In genomic region chr15:89358755-89359439, GRCh38 we compare ENCODE assay signal across 9 cellular contexts. TPM values are rescaled to one million over a fixed set of nuclear protein-coding genes. Genes with fewer than 3 reads are reported as not detected.
DNase-seq lines count a peak whose midpoint lies in the region; ATAC-seq, FAIRE-seq and TF ChIP-seq lines count a peak whose summit lies in the region.
"Had no signal": no experiment of that assay in that cellular context is flagged by ENCODE, and none has a peak within 500 bp of the region (broad histone marks: within the 10 kb centered on the region; RNA-seq: fewer than 3 reads in every experiment).

No MANE protein-coding gene starts in this region.

- peaks cover 8% of the 10 kb centered on the region for H4K20me1 ChIP-seq in HepG2 (ENCODE audit: insufficient read depth, low read length)

- no peak overlapping the region for H3K27ac ChIP-seq in coronary artery
- no peak overlapping the region for H3K27ac ChIP-seq in HepG2 (ENCODE audit: extremely low read length, insufficient read depth, low read length)

- POLR2A ChIA-PET in HepG2 (lab: Yijun Ruan, JAX) = interaction anchor here (1.1 kb wide), 1 partner anchor 24 kb away, joined by 4 read pairs; the partner anchor contains the start of gene POLG

- no peak for TF ChIP-seq POLR2A in HepG2 (IDR thresholded peaks at IDR 0.05; ENCODE audit: insufficient read depth in 1 of 2, low read depth in 2 of 2, low read length in 2 of 2)

- TF ChIP-seq EP300 in HepG2 (IDR thresholded peaks at IDR 0.05; ENCODE audit: low read depth in 2 of 2, low read length in 2 of 2) (no peak), HepG2 (CRISPR knock-in tag; IDR thresholded peaks at IDR 0.05; ENCODE audit: borderline replicate concordance) (no peak)

- H3K79me2 ChIP-seq in HepG2 (ENCODE audit: insufficient read depth, low read length) = no peaks in the 10 kb centered on the region

- H3K4me1 ChIP-seq in BE2C (peaks cover 13% of the 10 kb centered on the region), HepG2 (ENCODE audit: insufficient read depth, low read length) (peaks cover 7% of the 10 kb centered on the region)

- no TSS peak for BruUV-seq in HepG2 (replicated peaks; lab: Mats Ljungman, UMichigan)

- peak; percentile 91 for TF ChIP-seq RAD21 in HepG2 (CRISPR knock-in tag; IDR thresholded peaks at IDR 0.05)

- H3K27me3 ChIP-seq in BE2C (peaks cover 4% of the 10 kb centered on the region; the same call in 1 of the 2 replicates), HepG2 (ENCODE audit: control insufficient read depth in 1 of 2, insufficient read depth in 2 of 2, low read length in 2 of 2) (peaks cover 6 to 74% of the 10 kb centered on the region in 2 experiments)

- H3K9me3 ChIP-seq in BE2C (no peaks in the 10 kb centered on the region), HepG2 (ENCODE audit: low read length) (no peaks in the 10 kb centered on the region)

- peak; percentile 91 for ATAC-seq in GM19035 (IDR thresholded peaks at IDR 0.05; ENCODE audit: unreplicated experiment)
- ATAC-seq in HG03280 (IDR thresholded peaks at IDR 0.05; ENCODE audit: unreplicated experiment) = peak; percentile 90
- ATAC-seq in HepG2 = peak; percentile 87

- H3K9ac ChIP-seq in HepG2 (ENCODE audit: insufficient read depth, low read depth, low read length) = no peak overlapping the region

- H3K4me3 ChIP-seq in BE2C (ENCODE audit: low read depth, low read length) (peak overlapping the region; percentile 49), coronary artery (peak overlapping the region; percentile 76), HepG2 (replicated peaks in 1 of 3; ENCODE audit: insufficient read depth in 1 of 3, low read depth in 2 of 3, low read length in 3 of 3) (peak overlapping the region; percentile 38 to 72 (median 46); a peak in 4 of 6 replicates)

- WGBS in HepG2 (ENCODE audit: low lambda C conversion rate) = 19% methylated on average over 19 of the region's 68 CpGs

- CTCF ChIA-PET in HepG2 (lab: Yijun Ruan, JAX; ENCODE audit: low intra/inter-chr PET ratio, low total read pairs) = interaction anchor here (0.6 to 3.5 kb wide), 4 partner anchors 71 to 198 kb away, joined by 3 to 45 read pairs (median 13); no protein-coding TSS in a partner anchor

- DNase-seq in BE2C = peak; percentile 78
- peak; percentile 48 for DNase-seq in NCI-H446 treated with DMSO at 0.1 percent for 48 hours (lab: John Stamatoyannopoulos, UW)
- DNase-seq in activated CD4-positive, alpha-beta T cell treated with anti-CD3 and anti-CD28 coated beads for 48 hours = peak; percentile 86
- peak; percentile 80 for DNase-seq in coronary artery (ENCODE audit: low spot score)
- peak; percentile 41 for DNase-seq in HepG2 (ENCODE audit: low spot score)
- DNase-seq in stimulated activated CD4-positive, alpha-beta T cell treated with anti-CD3 and anti-CD28 coated beads, Interleukin-4, amount 100 ng/mL, for 4 hours = peak; percentile 74 to 80

- in situ Hi-C loops in HepG2 (cut with HindIII; ENCODE audit: extremely low pct_ligation_motif_present, low pct_unique_long_range_greater_than_20kb) = loop anchor here (5.0 kb wide), 2 partner anchors 73 to 113 kb away; no protein-coding TSS in a partner anchor

- no peak overlapping the region for H2AFZ ChIP-seq in HepG2 (ENCODE audit: low read length)

- H3K4me2 ChIP-seq in HepG2 (ENCODE audit: low read depth, low read length) = peak overlapping the region; percentile 88

- TF ChIP-seq CTCF in BE2C (IDR thresholded peaks at IDR 0.05; ENCODE audit: low read depth, low read length) = peak; percentile 75
- peak; percentile 97 for TF ChIP-seq CTCF in coronary artery (IDR thresholded peaks at IDR 0.05)
- TF ChIP-seq CTCF in HepG2 (CRISPR knock-in tag; IDR thresholded peaks at IDR 0.05) = peak; percentile 97

- intact Hi-C loops in HepG2 (cut with micrococcal nuclease; ENCODE audit: unreplicated experiment) = loop anchor here (1.0 to 5.0 kb wide), 3 partner anchors 58 to 114 kb away; no protein-coding TSS in a partner anchor

- no peak for FAIRE-seq in HepG2 (lab: Jason Lieb, UNC)
- FAIRE-seq: TTC549 had no signal

- H3K36me3 ChIP-seq in BE2C = no peaks in the 10 kb centered on the region
- H3K36me3 ChIP-seq in HepG2 (replicated peaks in 1 of 2; ENCODE audit: control insufficient read depth in 1 of 2, insufficient read depth in 2 of 2, low read length in 2 of 2) = no peaks in the 10 kb centered on the region

TF ChIP-seq in HepG2, 621 proteins besides CTCF, POLR2A, EP300 and RAD21 (continues in another document):
- TF ChIP-seq ZNF646 (CRISPR knock-in tag; IDR thresholded peaks at IDR 0.05) (no peak), ZNF547 (CRISPR knock-in tag; IDR thresholded peaks at IDR 0.05) (no peak), ZNF260 (CRISPR knock-in tag; IDR thresholded peaks at IDR 0.05; ENCODE audit: borderline replicate concordance, low read depth) (no peak), SMAD1 (CRISPR knock-in tag; IDR thresholded peaks at IDR 0.05; ENCODE audit: borderline replicate concordance, low read depth) (no peak), HOXA5 (CRISPR knock-in tag; IDR thresholded peaks at IDR 0.05) (0 out of 2 replicates have a peak, but pooled peaks have one; percentile 50), SUZ12 (IDR thresholded peaks at IDR 0.05; ENCODE audit: low read depth, low read length) (no peak; the same call in 1 of the 2 replicates), ELF1 (CRISPR knock-in tag; IDR thresholded peaks at IDR 0.05) (peak; percentile 67)

RNA-seq across cellular contexts. Expression of gene POLG, which starts 24.3 kb away (rescaled TPM):
- 101 TPM for polyA plus RNA-seq in BE2C (2012; ENCODE audit: insufficient read depth, insufficient read length, low read depth)
- 19.1 and 35.5 TPM in 2 replicates for total RNA-seq in HepG2 (2016; rRNA removed; fragmentation: Illumina TruSeq; extraction: Trizol)
- 6.9 and 8.0 TPM in 2 replicates for total RNA-seq in HepG2 (2016; cell fraction: cytosol; rRNA removed; fragmentation: Illumina TruSeq; extraction: Trizol; ENCODE audit: low read depth)
- 16.0 and 36.6 TPM in 2 replicates for total RNA-seq in HepG2 (2016; cell fraction: insoluble cytoplasmic fraction; rRNA removed; fragmentation: Illumina TruSeq; extraction: Trizol)
- total RNA-seq in HepG2 (2016; cell fraction: membrane; rRNA removed; fragmentation: Illumina TruSeq; extraction: Trizol) = 11.4 and 21.6 TPM in 2 replicates
- 38.6 and 60.2 TPM in 2 replicates for total RNA-seq in HepG2 (2016; cell fraction: nucleus; rRNA removed; fragmentation: Illumina TruSeq; extraction: Trizol)
- polyA plus RNA-seq in HepG2 (2011; rRNA removed) = 25.7 and 26.6 TPM in 2 replicates
- polyA plus RNA-seq in HepG2 (2011; cell fraction: cytosol; rRNA removed) = 13.7 and 15.2 TPM in 2 replicates
- 142 and 145 TPM in 2 replicates for polyA plus RNA-seq in HepG2 (2011; cell fraction: nucleus; rRNA removed)
- polyA plus RNA-seq in HepG2 (2012) = 28.3 and 36.3 TPM in 2 replicates
- polyA plus RNA-seq in HepG2 (2016; cell fraction: cytosol; fragmentation: Illumina TruSeq; extraction: Trizol; ENCODE audit: low read depth) = 3.7 and 4.1 TPM in 2 replicates
- 16.4 and 17.4 TPM in 2 replicates for polyA plus RNA-seq in HepG2 (2016; cell fraction: insoluble cytoplasmic fraction; fragmentation: Illumina TruSeq; extraction: Trizol; ENCODE audit: low read depth)
- polyA plus RNA-seq in HepG2 (2016; cell fraction: membrane; fragmentation: Illumina TruSeq; extraction: Trizol; ENCODE audit: low read depth) = 6.7 and 7.3 TPM in 2 replicates
- 82.0 and 91.8 TPM in 2 replicates for polyA plus RNA-seq in HepG2 (2016; cell fraction: nucleus; fragmentation: Illumina TruSeq; extraction: Trizol; ENCODE audit: insufficient read depth, low read depth)
- polyA minus RNA-seq in HepG2 (2011; rRNA and poly(A)+ RNA removed; ENCODE audit: low replicate concordance) = 52.1 and 71.8 TPM in 2 replicates
- polyA minus RNA-seq in HepG2 (2011; cell fraction: cytosol; rRNA and poly(A)+ RNA removed) = 13.2 and 24.3 TPM in 2 replicates
- polyA minus RNA-seq in HepG2 (2011; cell fraction: nucleus; rRNA and poly(A)+ RNA removed) = 84.7 and 98.0 TPM in 2 replicates
